ENCODE assay signal across 8 cellular contexts in genomic region chr1:63317007-63317813, GRCh38. TPM values are rescaled to one million over a fixed set of nuclear protein-coding genes. Genes with fewer than 3 reads are reported as not detected.
A peak's percentile ranks its signal among the peaks of the same experiment; 100 is the strongest.
DNase-seq lines count a peak whose midpoint lies in the region; ATAC-seq and TF ChIP-seq lines count a peak whose summit lies in the region.

No MANE protein-coding gene starts in this region.

- H3K4me1 ChIP-seq in PC-3 (ENCODE audit: insufficient read depth, low read length): peaks cover 10% of the 10 kb centered on the region; the same call in 1 of the 2 replicates
- H3K4me1 ChIP-seq in adrenal gland (replicated peaks in 1 of 2): peaks cover 5 to 15% of the 10 kb centered on the region in 2 donors
- H3K4me1 ChIP-seq in hepatocyte (ENCODE audit: insufficient read depth): peaks cover 11% of the 10 kb centered on the region
- peaks cover 14 to 16% of the 10 kb centered on the region in 2 donors for H3K4me1 ChIP-seq in gastrocnemius medialis

- peak overlapping the region; percentile 77 for H3K9ac ChIP-seq in PC-3 (ENCODE audit: low read length)

- H3K9me3 ChIP-seq in PC-3 (ENCODE audit: low read length) (no peaks in the 10 kb centered on the region), adrenal gland (replicated peaks in 1 of 3) (no peaks in the 10 kb centered on the region), hepatocyte (ENCODE audit: low read depth) (no peaks in the 10 kb centered on the region), gastrocnemius medialis (no peaks in the 10 kb centered on the region)

- BruUV-seq in PC-3 (replicated peaks; lab: Mats Ljungman, UMichigan): no TSS peak

- CTCF ChIA-PET in PC-3 (lab: Charles Lee): no interaction called here

- H3K27me3 ChIP-seq in PC-3 (ENCODE audit: low read length): no peaks in the 10 kb centered on the region
- peaks cover 75% of the 10 kb centered on the region for H3K27me3 ChIP-seq in adrenal gland
- H3K27me3 ChIP-seq in hepatocyte: peaks cover 98% of the 10 kb centered on the region
- peaks cover 61 to 72% (median 63%) of the 10 kb centered on the region in 3 donors for H3K27me3 ChIP-seq in gastrocnemius medialis

- H3K9me2 ChIP-seq in PC-3 (replicated peaks; ENCODE audit: low read length): no peaks in the 10 kb centered on the region
- no peaks in the 10 kb centered on the region for H3K9me2 ChIP-seq in hepatocyte (replicated peaks; ENCODE audit: insufficient read depth)

- POLR2A ChIA-PET in PC-3 (lab: Charles Lee; ENCODE audit: unreplicated experiment): no interaction called here

- no peaks in the 10 kb centered on the region for H3K79me2 ChIP-seq in PC-3 (ENCODE audit: low read length)
- H3K79me2 ChIP-seq in hepatocyte: no peaks in the 10 kb centered on the region

- ATAC-seq in GM21717 (IDR thresholded peaks at IDR 0.05; ENCODE audit: unreplicated experiment): peak; percentile 80
- ATAC-seq in PC-3: peak; percentile 90
- ATAC-seq in gastrocnemius medialis: peak; percentile 55 to 76

- H4K20me1 ChIP-seq in PC-3 (ENCODE audit: low read length): no peaks in the 10 kb centered on the region
- no peaks in the 10 kb centered on the region for H4K20me1 ChIP-seq in hepatocyte (ENCODE audit: insufficient read depth, poor library complexity, severe bottlenecking)

- H3F3A ChIP-seq in PC-3 (ENCODE audit: low read length, unreplicated experiment): no peaks in the 10 kb centered on the region

- DNase-seq in DMS79 treated with DMSO at 0.1 percent for 48 hours (lab: John Stamatoyannopoulos, UW) (peak; percentile 70), PC-3 (peak; percentile 91), adrenal gland (peak; percentile 37 to 68 (median 61)), hepatocyte (ENCODE audit: low spot score) (peak; percentile 77), gastrocnemius medialis (peak in 1 of 2 donors; percentile 58), activated gamma-delta T cell treated with Interleukin-2 at 50 U/mL for 16 hours (no peak)

- 2 to 3% (median 3%) methylated on average over 18 to 78 of the region's 78 CpGs for WGBS in adrenal gland, 4 donors
- WGBS in hepatocyte (ENCODE audit: low lambda C conversion rate, missing lambda C conversion rate): 1% methylated on average over 52 of the region's 78 CpGs

- H2AFZ ChIP-seq in PC-3 (ENCODE audit: low read length) (peak overlapping the region; percentile 98), hepatocyte (peak overlapping the region; percentile 94)

- H3K4me3 ChIP-seq in PC-3 (ENCODE audit: low read length) (peak overlapping the region; percentile 79), adrenal gland (peak overlapping the region in 1 of 4 donors; percentile 58), hepatocyte (peak overlapping the region; percentile 29), gastrocnemius medialis (peak overlapping the region; percentile 53 to 58 (median 55))

- in situ Hi-C loops in gastrocnemius medialis (cut with MboI; ENCODE audit: low sequenced_read_pairs in 4 of 4): no loop called here

- intact Hi-C loops in PC-3 (cut with micrococcal nuclease) (loop anchor here (1.0 to 2.0 kb wide), 3 partner anchors 124 to 221 kb away; no protein-coding TSS in a partner anchor), adrenal gland (cut with DNase I) (no loop called here), gastrocnemius medialis (cut with DNase I; ENCODE audit: low total_unique reads) (no loop called here)

- no peak for TF ChIP-seq EP300 in Ishikawa (IDR thresholded peaks at IDR 0.05; ENCODE audit: borderline replicate concordance)

- peak overlapping the region; percentile 90 for H3K4me2 ChIP-seq in PC-3 (ENCODE audit: low read length)
- peak overlapping the region; percentile 98 for H3K4me2 ChIP-seq in hepatocyte

- peak; percentile 55 for TF ChIP-seq RAD21 in Ishikawa (IDR thresholded peaks at IDR 0.05; ENCODE audit: low read depth)

- peak overlapping the region; percentile 52 for H3K27ac ChIP-seq in PC-3 (ENCODE audit: low read length)
- no peak overlapping the region for H3K27ac ChIP-seq in adrenal gland
- H3K27ac ChIP-seq in hepatocyte: no peak overlapping the region
- H3K27ac ChIP-seq in gastrocnemius medialis: no peak overlapping the region

- no peak for TF ChIP-seq POLR2A in adrenal gland (IDR thresholded peaks at IDR 0.05)
- TF ChIP-seq POLR2A in gastrocnemius medialis (IDR thresholded peaks at IDR 0.05): no peak

- TF ChIP-seq CTCF in PC-3 (conservative IDR thresholded peaks at IDR 0.05; ENCODE audit: low read depth, low read length): peak; percentile 72
- TF ChIP-seq CTCF in adrenal gland (IDR thresholded peaks at IDR 0.05): peak in 4 of 6 experiments; percentile 18 to 50 (median 32)
- peak; percentile 58 for TF ChIP-seq CTCF in hepatocyte (IDR thresholded peaks at IDR 0.05; ENCODE audit: poor library complexity)
- TF ChIP-seq CTCF in gastrocnemius medialis (IDR thresholded peaks at IDR 0.05 in 4 of 5, conservative IDR thresholded peaks at IDR 0.05 in 1 of 5): peak; percentile 29 to 73 (median 48)

- H3K36me3 ChIP-seq in PC-3 (ENCODE audit: low read depth, low read length): no peaks in the 10 kb centered on the region
- no peaks in the 10 kb centered on the region for H3K36me3 ChIP-seq in adrenal gland (replicated peaks in 1 of 2)
- no peaks in the 10 kb centered on the region for H3K36me3 ChIP-seq in hepatocyte (replicated peaks; ENCODE audit: insufficient read depth, low read depth)
- no peaks in the 10 kb centered on the region for H3K36me3 ChIP-seq in gastrocnemius medialis

TF ChIP-seq in Ishikawa, 13 proteins besides CTCF, POLR2A, EP300 and RAD21:
- TF ChIP-seq NFIC (IDR thresholded peaks at IDR 0.05) (no peak), CEBPB (IDR thresholded peaks at IDR 0.05) (no peak), MAX (IDR thresholded peaks at IDR 0.05) (peak; percentile 55), TEAD4 (IDR thresholded peaks at IDR 0.05) (no peak), CREB1 (IDR thresholded peaks at IDR 0.05; ENCODE audit: low read depth) (no peak), ZBTB7A (IDR thresholded peaks at IDR 0.05; ENCODE audit: low read depth) (peak; percentile 72; the same call in 1 of the 2 replicates), REST (IDR thresholded peaks at IDR 0.05; ENCODE audit: low read depth) (no peak), YY1 (IDR thresholded peaks at IDR 0.05; ENCODE audit: low read depth) (0 out of 2 replicates have a peak, but pooled peaks have one; percentile 12), TAF1 (IDR thresholded peaks at IDR 0.05; ENCODE audit: low read depth) (peak; percentile 42; the same call in 1 of the 2 replicates), EGR1 (IDR thresholded peaks at IDR 0.05) (no peak), USF1 (IDR thresholded peaks at IDR 0.05) (no peak), FOXM1 (IDR thresholded peaks at IDR 0.05; ENCODE audit: borderline replicate concordance, low read depth) (no peak), TCF12 (IDR thresholded peaks at IDR 0.05; ENCODE audit: low read depth) (no peak; the same call in 1 of the 2 replicates)

RNA-seq across cellular contexts. Expression of gene FOXD3, which starts 5.2 kb away (rescaled TPM):
- total RNA-seq in PC-3 (2014; rRNA removed) (0.17 TPM in 1 of 2 replicates, not detected in the other), adrenal gland (1 to 10 TPM in 1 of 8 donors, under 1 TPM in 2, not detected in 5; 0.11 to 1.2 (median 0.63) TPM), hepatocyte (not detected in 2 replicates), gastrocnemius medialis (under 1 TPM; 0.22 to 0.97 (median 0.58) TPM)
- polyA plus RNA-seq in adrenal gland (under 1 TPM; 0.11 to 0.61 (median 0.24) TPM), hepatocyte (not detected in 2 replicates)

RNA-seq across cellular contexts. Expression of gene ALG6, which starts 50.2 kb away (rescaled TPM):
- total RNA-seq in PC-3 (2014; rRNA removed) (16.0 and 17.3 TPM in 2 replicates), adrenal gland (10 to 100 TPM in 6 of 8 donors, 1 to 10 TPM in 2; 7.8 to 29.3 (median 11.0) TPM), hepatocyte (20.7 and 21.8 TPM in 2 replicates), gastrocnemius medialis (1 to 10 TPM; 2.3 to 9.5 (median 5.7) TPM)
- polyA plus RNA-seq in adrenal gland (10 to 100 TPM; 10.3 to 20.4 (median 14.6) TPM), hepatocyte (12.4 and 18.3 TPM in 2 replicates)
